ENCODE assay signal across 2 cellular contexts in genomic region chr5:112360740-112361139, GRCh38. TPM values are rescaled to one million over a fixed set of nuclear protein-coding genes. Genes with fewer than 3 reads are reported as not detected.
"Had no signal": no experiment of that assay in that cellular context is flagged by ENCODE, and none has a peak within 500 bp of the region (broad histone marks: within the 10 kb centered on the region; RNA-seq: fewer than 3 reads in every experiment).

No MANE protein-coding gene starts in this region.

RNA-seq across cellular contexts. Expression of gene EPB41L4A, which starts 58.3 kb away (rescaled TPM):
- total RNA-seq: activated naive CD4-positive, alpha-beta T cell treated with anti-CD3 and anti-CD28 coated beads for 36 hours; activated T-helper 1 cell treated with anti-CD3 and anti-CD28 coated beads, Interleukin-12 subunit alpha, Interleukin-12 subunit beta, Interleukin-2, Interleukin-4 antibody, amounts not matched to agents 30 ng/mL and 10 ng/mL and 1 ng/mL, durations not matched to agents 14 hours and 24 hours and 36 hours had no signal
